In the genomic region with DNA sequence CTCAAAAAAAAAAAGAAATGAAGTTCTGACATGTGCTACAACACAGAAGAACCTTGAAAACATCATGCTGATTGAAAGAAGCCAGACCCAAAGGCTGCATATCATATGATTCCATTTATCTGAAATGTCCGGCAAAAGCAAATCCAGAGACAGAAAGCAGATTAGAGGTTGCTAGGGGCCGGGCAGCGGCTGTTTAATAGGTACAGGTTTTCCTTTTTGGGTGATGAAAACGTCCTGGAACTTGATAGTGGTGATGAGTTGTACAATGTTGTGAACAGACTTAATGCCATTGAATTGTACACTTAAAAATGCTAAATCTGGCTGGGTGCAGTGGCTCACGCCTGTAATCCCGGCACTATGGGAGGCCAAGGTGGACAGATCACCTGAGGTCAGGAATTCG, we compare ENCODE assay signal across 9 cellular contexts.
"Had no signal": no experiment of that assay in that cellular context is flagged by ENCODE, and none has a peak within 500 bp of the region (broad histone marks: within the 10 kb centered on the region; RNA-seq: fewer than 3 reads in every experiment).

No MANE protein-coding gene starts in this region.

- ATAC-seq: GM23338, HCT116 had no signal

- H3K36me3 ChIP-seq: HAP-1 had no signal

- H3K27ac ChIP-seq: GM23248 had no signal

- H3K4me3 ChIP-seq: GM23248, GM23338, HAP-1 had no signal

- H3K9me3 ChIP-seq: HAP-1 had no signal

- DNase-seq: GM23248, GOT3, H7, H9, HCEC 1CT, HFFc6 had no signal
